ENCODE assay signal across 20 cellular contexts in genomic region chr5:16929347-16929746, GRCh38.
"Had no signal": no experiment of that assay in that cellular context is flagged by ENCODE, and none has a peak within 500 bp of the region (broad histone marks: within the 10 kb centered on the region; RNA-seq: fewer than 3 reads in every experiment).

No MANE protein-coding gene starts in this region.

- H3K4me2 ChIP-seq: KMS-11 had no signal

- ATAC-seq: HepG2, SK-N-SH treated with all-trans-retinoic acid at 6 μM for 48 hours had no signal

- H3K27ac ChIP-seq: KMS-11, RWPE1 had no signal

- H3K9ac ChIP-seq: KMS-11 had no signal

- FAIRE-seq: HepG2 had no signal

- DNase-seq: IMR-90, Kasumi-1, MM.1S, NCI-H1092 treated with DMSO at 0.1 percent for 48 hours, NCI-H1436, NCI-H187, NCI-H2029, NCI-H2081 treated with DMSO at 0.1 percent for 48 hours, NCI-H2171, NCI-H226, NCI-H446, NCI-H510A, NCI-H524 treated with DMSO at 0.1 percent for 48 hours, NCI-H69, NCI-H774, SHP77 had no signal
